Comparison of ENCODE assay signal across 11 cellular contexts in genomic region chr6:158835616-158836221, GRCh38. TPM values are rescaled to one million over a fixed set of nuclear protein-coding genes. Genes with fewer than 3 reads are reported as not detected.
DNase-seq lines count a peak whose midpoint lies in the region; ATAC-seq and TF ChIP-seq lines count a peak whose summit lies in the region.
"Had no signal": no experiment of that assay in that cellular context is flagged by ENCODE, and none has a peak within 500 bp of the region (broad histone marks: within the 10 kb centered on the region; RNA-seq: fewer than 3 reads in every experiment).

No MANE protein-coding gene starts in this region.

- H3K9me3 ChIP-seq in right lobe of liver, result no peaks in the 10 kb centered on the region
- H3K9me3 ChIP-seq in thyroid gland, result no peaks in the 10 kb centered on the region
- H3K9me3 ChIP-seq in esophagus squamous epithelium, result no peaks in the 10 kb centered on the region

- TF ChIP-seq POLR2A in right lobe of liver (IDR thresholded peaks at IDR 0.05), result no peak
- peak in 1 of 2 donors; percentile 14 for TF ChIP-seq POLR2A in thyroid gland (IDR thresholded peaks at IDR 0.05)
- TF ChIP-seq POLR2A in esophagus squamous epithelium (IDR thresholded peaks at IDR 0.05), result no peak

- H3K27ac ChIP-seq in coronary artery (peak overlapping the region; percentile 15 to 67), right lobe of liver (peak overlapping the region in 2 of 3 donors; percentile 35 to 64), thyroid gland (peak overlapping the region; percentile 31 to 65 (median 37)), esophagus squamous epithelium (no peak overlapping the region)

- H3K4me3 ChIP-seq in coronary artery, result peak overlapping the region; percentile 60
- peak overlapping the region in 1 of 3 donors; percentile 20 for H3K4me3 ChIP-seq in right lobe of liver
- H3K4me3 ChIP-seq in thyroid gland (replicated peaks in 1 of 3), result no peak overlapping the region
- H3K4me3 ChIP-seq in esophagus squamous epithelium, result no peak overlapping the region

- intact Hi-C loops in right lobe of liver (cut with DNase I) (no loop called here), thyroid gland (cut with DNase I) (no loop called here), esophagus squamous epithelium (cut with DNase I) (no loop called here)

- peak; percentile 93 to 97 (median 96) for ATAC-seq in right lobe of liver

- peaks cover 0 to 6% (median 0%) of the 10 kb centered on the region in 4 donors for H3K4me1 ChIP-seq in right lobe of liver
- peaks cover 14 to 15% of the 10 kb centered on the region in 2 donors for H3K4me1 ChIP-seq in thyroid gland
- H3K4me1 ChIP-seq in esophagus squamous epithelium, result peaks cover 0 to 31% (median 3%) of the 10 kb centered on the region in 3 donors

- DNase-seq in NCI-H146 (lab: John Stamatoyannopoulos, UW) (peak; percentile 91), coronary artery (ENCODE audit: low spot score) (no peak), right lobe of liver (peak; percentile 84 to 91 (median 87)), thyroid gland (peak; percentile 81 to 82), esophagus squamous epithelium (lab: John Stamatoyannopoulos, UW) (no peak)
- no peak for DNase-seq in NK-92 treated with Interleukin-12 subunit alpha and Interleukin-12 subunit beta, amount 100 ng/mL, for 24 hours (lab: John Stamatoyannopoulos, UW)
- no peak for DNase-seq in stimulated activated CD4-positive, alpha-beta T cell treated with anti-CD3 and anti-CD28 coated beads, Interleukin-2, amount 100 ng/mL, for 48 hours
- DNase-seq: activated CD4-positive, alpha-beta T cell treated with anti-CD3 and anti-CD28 coated beads for 4 hours; amniotic stem cell; foreskin melanocyte; nucleus accumbens had no signal

- H3K36me3 ChIP-seq in right lobe of liver (no peaks in the 10 kb centered on the region), thyroid gland (no peaks in the 10 kb centered on the region), esophagus squamous epithelium (no peaks in the 10 kb centered on the region)

- WGBS in right lobe of liver (ENCODE audit: insufficient coverage, low coverage, low lambda C conversion rate, missing lambda C conversion rate), result 31% methylated on average over 16 of the region's 19 CpGs
- 52 to 55% methylated on average over 19 of the region's 19 CpGs for WGBS in thyroid gland, 2 donors
- WGBS in esophagus squamous epithelium, 2 donors, result 69 to 85% methylated on average over 11 to 13 of the region's 19 CpGs

- TF ChIP-seq CTCF in coronary artery (IDR thresholded peaks at IDR 0.05) (no peak), right lobe of liver (IDR thresholded peaks at IDR 0.05) (no peak), thyroid gland (IDR thresholded peaks at IDR 0.05) (no peak), esophagus squamous epithelium (IDR thresholded peaks at IDR 0.05) (no peak)

- H3K27me3 ChIP-seq in right lobe of liver, result no peaks in the 10 kb centered on the region
- H3K27me3 ChIP-seq in thyroid gland, result no peaks in the 10 kb centered on the region
- H3K27me3 ChIP-seq in esophagus squamous epithelium, result no peaks in the 10 kb centered on the region

RNA-seq across cellular contexts. Expression of gene EZR, which starts 16.6 kb away (rescaled TPM):
- 100 to 1,000 TPM in 1 of 6 experiments, 10 to 100 TPM in 5; 26.4 to 161 (median 35.9) TPM for total RNA-seq in right lobe of liver
- total RNA-seq in thyroid gland, result 100 to 1,000 TPM; 221 to 412 (median 339) TPM
- total RNA-seq in esophagus squamous epithelium, result 100 to 1,000 TPM; 208 to 339 (median 285) TPM

Comparison
In these comparisons a context has a peak if more than half of its experiments do, and no peak if none do; other contexts are left out.
1. DNase-seq: peak in NCI-H146 (single experiment), right lobe of liver (3 of 3) and thyroid gland (2 of 2); none in coronary artery (single experiment), esophagus squamous epithelium (single experiment), NK-92 treated with Interleukin-12 subunit alpha and Interleukin-12 subunit beta, amount 100 ng/mL, for 24 hours (single experiment) and stimulated activated CD4-positive, alpha-beta T cell treated with anti-CD3 and anti-CD28 coated beads, Interleukin-2, amount 100 ng/mL, for 48 hours (0 of 2).
2. H3K27ac ChIP-seq: peak in coronary artery (2 of 2), right lobe of liver (2 of 3) and thyroid gland (3 of 3); none in esophagus squamous epithelium (0 of 4).